9 cellular contexts compared by ENCODE assay signal in the genomic region with DNA sequence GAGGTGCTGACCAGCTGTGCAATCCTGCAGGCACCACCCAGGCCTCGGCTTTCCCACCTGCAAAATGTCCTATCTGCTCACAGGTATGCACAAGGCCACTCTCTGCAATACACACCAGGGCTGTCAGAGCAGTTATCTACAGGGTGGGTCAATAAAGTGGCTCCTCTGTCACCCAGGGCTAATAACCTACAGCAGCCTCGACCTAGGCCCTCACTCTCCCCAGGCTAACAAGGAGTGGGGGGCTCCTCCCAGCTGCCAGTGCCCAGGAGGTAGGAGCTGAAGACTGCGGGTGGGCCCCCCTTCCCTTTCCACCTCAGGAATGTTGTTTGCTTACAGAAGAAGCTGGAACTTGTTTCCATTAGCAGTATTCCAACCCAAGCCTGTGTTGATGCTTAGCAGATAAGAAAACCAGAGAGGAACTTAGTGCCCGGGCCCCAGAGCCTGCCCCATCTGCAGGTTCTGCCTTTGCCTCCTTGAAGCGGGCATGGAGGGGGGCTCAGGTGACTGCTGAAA. TPM values are rescaled to one million over a fixed set of nuclear protein-coding genes. Genes with fewer than 3 reads are reported as not detected.
DNase-seq lines count a peak whose midpoint lies in the region; ATAC-seq, FAIRE-seq and TF ChIP-seq lines count a peak whose summit lies in the region.
"Had no signal": no experiment of that assay in that cellular context is flagged by ENCODE, and none has a peak within 500 bp of the region (broad histone marks: within the 10 kb centered on the region; RNA-seq: fewer than 3 reads in every experiment).

No MANE protein-coding gene starts in this region.

- TF ChIP-seq POLR2A in thyroid gland (IDR thresholded peaks at IDR 0.05), result no peak
- TF ChIP-seq POLR2A in GM12892 (IDR thresholded peaks at IDR 0.05; ENCODE audit: low read depth, low read length), result no peak

- no peak for DNase-seq in activated T-cell treated with anti-CD3 and anti-CD28 coated beads, Interleukin-2, amount 50 U/mL, for 24 hours
- no peak for DNase-seq in activated T-cell treated with anti-CD3 and anti-CD28 coated beads for 4 hours
- peak; percentile 85 for DNase-seq in amniotic epithelial cell (ENCODE audit: low read depth)
- DNase-seq in lower lobe of right lung, result no peak
- DNase-seq in thyroid gland, result peak; percentile 50 to 52
- no peak for DNase-seq in ureter (ENCODE audit: low spot score)
- no peak for DNase-seq in activated CD8-positive, alpha-beta memory T cell treated with anti-CD3 and anti-CD28 coated beads, Interleukin-2, amount 50 U/mL, for 4 hours
- no peak for DNase-seq in GM12892 (ENCODE audit: insufficient read length)

- H3K36me3 Mint-ChIP-seq in activated T-cell treated with anti-CD3 and anti-CD28 coated beads, Interleukin-2, amount 50 U/mL, for 24 hours (ENCODE audit: low read depth), result peaks cover 81% of the 10 kb centered on the region

- peaks cover 98% of the 10 kb centered on the region for H3K4me1 ChIP-seq in lower lobe of right lung
- H3K4me1 ChIP-seq in thyroid gland, result peaks cover 75 to 96% of the 10 kb centered on the region in 2 donors

- H3K27me3 ChIP-seq in lower lobe of right lung (ENCODE audit: low read depth), result no peaks in the 10 kb centered on the region
- no peaks in the 10 kb centered on the region for H3K27me3 ChIP-seq in thyroid gland

- H3K4me1 Mint-ChIP-seq in activated T-cell treated with anti-CD3 and anti-CD28 coated beads, Interleukin-2, amount 50 U/mL, for 24 hours (ENCODE audit: low read depth), result peaks cover 97% of the 10 kb centered on the region

- H3K36me3 ChIP-seq in lower lobe of right lung (peaks cover 4% of the 10 kb centered on the region), thyroid gland (no peaks in the 10 kb centered on the region)

- peak; percentile 4 to 7 for ATAC-seq in lower lobe of right lung
- ATAC-seq: K562 had no signal

- TF ChIP-seq CTCF in lower lobe of right lung (IDR thresholded peaks at IDR 0.05) (no peak), thyroid gland (IDR thresholded peaks at IDR 0.05) (no peak)

- intact Hi-C loops in lower lobe of right lung (cut with DNase I) (no loop called here), thyroid gland (cut with DNase I) (loop anchor here (5.0 kb wide), 1 partner anchor 34 kb away; no protein-coding TSS in a partner anchor)

- H3K4me3 ChIP-seq in lower lobe of right lung (no peak overlapping the region), thyroid gland (replicated peaks in 1 of 3) (no peak overlapping the region)
- H3K4me3 ChIP-seq: K562 had no signal

- H3K27me3 Mint-ChIP-seq in activated T-cell treated with anti-CD3 and anti-CD28 coated beads, Interleukin-2, amount 50 U/mL, for 24 hours, result no peaks in the 10 kb centered on the region

- H3K27ac ChIP-seq in lower lobe of right lung (peak overlapping the region; percentile 64), thyroid gland (peak overlapping the region; percentile 74 to 99 (median 88))

- no peaks in the 10 kb centered on the region for H3K9me3 Mint-ChIP-seq in activated T-cell treated with anti-CD3 and anti-CD28 coated beads, Interleukin-2, amount 50 U/mL, for 24 hours

- H3K27ac Mint-ChIP-seq in activated T-cell treated with anti-CD3 and anti-CD28 coated beads, Interleukin-2, amount 50 U/mL, for 24 hours, result peak overlapping the region; percentile 98

- no peaks in the 10 kb centered on the region for H3K9me3 ChIP-seq in lower lobe of right lung
- H3K9me3 ChIP-seq in thyroid gland, result no peaks in the 10 kb centered on the region

- 40% methylated on average over 4 of the region's 5 CpGs for WGBS in thyroid gland, 2 donors

- peak overlapping the region; percentile 3 for H3K4me3 Mint-ChIP-seq in activated T-cell treated with anti-CD3 and anti-CD28 coated beads, Interleukin-2, amount 50 U/mL, for 24 hours

- no peak for FAIRE-seq in GM12892 (lab: Jason Lieb, UNC)
- FAIRE-seq: K562 had no signal

RNA-seq across cellular contexts. Expression of gene MYH9, which starts 26.8 kb away (rescaled TPM):
- 659 TPM for total RNA-seq in lower lobe of right lung
- 100 to 1,000 TPM; 228 to 375 (median 275) TPM for total RNA-seq in thyroid gland
- total RNA-seq in ureter, result 810 TPM
- 155 TPM for polyA plus RNA-seq in GM12892 (2012; ENCODE audit: missing spikeins)

Comparison
In these comparisons a context has a peak if more than half of its experiments do, and no peak if none do; other contexts are left out.
1. DNase-seq: peak in amniotic epithelial cell (single experiment) and thyroid gland (2 of 2); none in activated T-cell treated with anti-CD3 and anti-CD28 coated beads, Interleukin-2, amount 50 U/mL, for 24 hours (single experiment), activated T-cell treated with anti-CD3 and anti-CD28 coated beads for 4 hours (single experiment), lower lobe of right lung (single experiment), ureter (single experiment), activated CD8-positive, alpha-beta memory T cell treated with anti-CD3 and anti-CD28 coated beads, Interleukin-2, amount 50 U/mL, for 4 hours (single experiment) and GM12892 (single experiment).